Comparison of ENCODE assay signal across 8 cellular contexts in the genomic region with DNA sequence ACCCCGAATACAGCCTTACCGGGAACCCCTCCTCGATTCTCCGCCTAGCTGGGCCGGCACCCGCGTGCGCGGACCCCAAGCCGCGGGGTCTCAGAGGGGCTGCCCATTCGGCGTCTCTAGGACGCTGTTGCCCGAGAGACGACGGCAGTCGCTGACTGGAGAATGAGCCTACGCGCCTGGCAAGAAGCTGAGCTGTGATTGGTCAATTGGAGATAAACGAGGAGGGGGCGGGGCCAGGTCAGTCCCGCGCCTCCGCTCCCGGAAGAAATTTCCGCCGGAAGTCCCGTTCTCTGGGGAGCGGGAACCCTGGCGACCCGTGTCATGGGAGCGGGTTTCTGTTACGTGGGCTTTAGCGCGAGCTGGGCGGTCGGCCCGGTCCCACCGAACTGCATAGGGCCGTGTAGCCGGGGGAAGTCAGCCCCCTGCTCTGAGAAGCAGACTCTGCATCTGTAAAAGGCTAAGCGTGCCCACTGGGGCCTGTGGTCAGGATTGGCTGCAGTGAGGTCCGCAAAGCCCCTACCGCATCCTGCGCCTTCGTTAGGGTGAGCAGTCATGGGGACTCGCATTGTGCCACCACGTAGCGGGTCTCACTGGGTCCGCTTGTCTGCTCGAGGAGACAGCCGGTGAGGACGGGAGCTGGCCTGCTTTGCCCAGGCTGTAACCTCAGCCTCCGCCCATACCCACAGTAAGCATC. TPM values are rescaled to one million over a fixed set of nuclear protein-coding genes. Genes with fewer than 3 reads are reported as not detected.
DNase-seq lines count a peak whose midpoint lies in the region; ATAC-seq and TF ChIP-seq lines count a peak whose summit lies in the region.

A gene with protein sequence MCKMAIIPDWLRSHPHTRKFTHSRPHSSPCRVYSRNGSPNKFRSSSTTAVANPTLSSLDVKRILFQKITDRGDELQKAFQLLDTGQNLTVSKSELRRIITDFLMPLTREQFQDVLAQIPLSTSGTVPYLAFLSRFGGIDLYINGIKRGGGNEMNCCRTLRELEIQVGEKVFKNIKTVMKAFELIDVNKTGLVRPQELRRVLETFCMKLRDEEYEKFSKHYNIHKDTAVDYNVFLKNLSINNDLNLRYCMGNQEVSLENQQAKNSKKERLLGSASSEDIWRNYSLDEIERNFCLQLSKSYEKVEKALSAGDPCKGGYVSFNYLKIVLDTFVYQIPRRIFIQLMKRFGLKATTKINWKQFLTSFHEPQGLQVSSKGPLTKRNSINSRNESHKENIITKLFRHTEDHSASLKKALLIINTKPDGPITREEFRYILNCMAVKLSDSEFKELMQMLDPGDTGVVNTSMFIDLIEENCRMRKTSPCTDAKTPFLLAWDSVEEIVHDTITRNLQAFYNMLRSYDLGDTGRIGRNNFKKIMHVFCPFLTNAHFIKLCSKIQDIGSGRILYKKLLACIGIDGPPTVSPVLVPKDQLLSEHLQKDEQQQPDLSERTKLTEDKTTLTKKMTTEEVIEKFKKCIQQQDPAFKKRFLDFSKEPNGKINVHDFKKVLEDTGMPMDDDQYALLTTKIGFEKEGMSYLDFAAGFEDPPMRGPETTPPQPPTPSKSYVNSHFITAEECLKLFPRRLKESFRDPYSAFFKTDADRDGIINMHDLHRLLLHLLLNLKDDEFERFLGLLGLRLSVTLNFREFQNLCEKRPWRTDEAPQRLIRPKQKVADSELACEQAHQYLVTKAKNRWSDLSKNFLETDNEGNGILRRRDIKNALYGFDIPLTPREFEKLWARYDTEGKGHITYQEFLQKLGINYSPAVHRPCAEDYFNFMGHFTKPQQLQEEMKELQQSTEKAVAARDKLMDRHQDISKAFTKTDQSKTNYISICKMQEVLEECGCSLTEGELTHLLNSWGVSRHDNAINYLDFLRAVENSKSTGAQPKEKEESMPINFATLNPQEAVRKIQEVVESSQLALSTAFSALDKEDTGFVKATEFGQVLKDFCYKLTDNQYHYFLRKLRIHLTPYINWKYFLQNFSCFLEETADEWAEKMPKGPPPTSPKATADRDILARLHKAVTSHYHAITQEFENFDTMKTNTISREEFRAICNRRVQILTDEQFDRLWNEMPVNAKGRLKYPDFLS (N-terminal part only) (minus strand): TSS at position 157 of the 694 bp plus-strand sequence. CDS start 29,987 bp downstream, outside the sequence.

- H3K4me3 Mint-ChIP-seq in CD14-positive monocyte (peak within 1 kb of the TSS; percentile 90 to 92), endothelial cell (ENCODE audit: unreplicated experiment) (peak within 1 kb of the TSS; percentile 91), mesothelial cell of epicardium (peak within 1 kb of the TSS; percentile 89)

- peaks cover 17% of the 10 kb centered on the region for H3K4me1 Mint-ChIP-seq in CD14-positive monocyte
- H3K4me1 Mint-ChIP-seq in endothelial cell (ENCODE audit: unreplicated experiment): peaks cover 12% of the 10 kb centered on the region
- H3K4me1 Mint-ChIP-seq in mesothelial cell of epicardium: peaks cover 24% of the 10 kb centered on the region

- H3K27me3 Mint-ChIP-seq in CD14-positive monocyte (ENCODE audit: low read depth in 3 of 3) (peaks cover 0 to 3% (median 0%) of the 10 kb centered on the region in 3 donors), endothelial cell (ENCODE audit: unreplicated experiment) (peaks cover 1% of the 10 kb centered on the region), mesothelial cell of epicardium (ENCODE audit: low read depth) (no peaks in the 10 kb centered on the region)

- no peaks in the 10 kb centered on the region for H3K9me3 Mint-ChIP-seq in CD14-positive monocyte
- no peaks in the 10 kb centered on the region for H3K9me3 Mint-ChIP-seq in endothelial cell (ENCODE audit: unreplicated experiment)
- no peaks in the 10 kb centered on the region for H3K9me3 Mint-ChIP-seq in mesothelial cell of epicardium

- intact Hi-C loops in CD14-positive monocyte (cut with micrococcal nuclease): no loop called here

- TF ChIP-seq CTCF in CD14-positive monocyte (IDR thresholded peaks at IDR 0.05) (no peak), endothelial cell (IDR thresholded peaks at IDR 0.05; ENCODE audit: unreplicated experiment) (no peak), mesothelial cell of epicardium (IDR thresholded peaks at IDR 0.05; ENCODE audit: unreplicated experiment) (no peak)

- peak within 1 kb of the TSS; percentile 77 to 93 (median 86) for H3K27ac Mint-ChIP-seq in CD14-positive monocyte
- H3K27ac Mint-ChIP-seq in endothelial cell (ENCODE audit: unreplicated experiment): peak within 1 kb of the TSS; percentile 90
- H3K27ac Mint-ChIP-seq in mesothelial cell of epicardium: peak within 1 kb of the TSS; percentile 94

- ATAC-seq in GM19452 (IDR thresholded peaks at IDR 0.05; ENCODE audit: unreplicated experiment): peak; percentile 87

- no peaks in the 10 kb centered on the region for H3K36me3 Mint-ChIP-seq in CD14-positive monocyte
- no peaks in the 10 kb centered on the region for H3K36me3 Mint-ChIP-seq in endothelial cell (ENCODE audit: low read depth, unreplicated experiment)
- H3K36me3 Mint-ChIP-seq in mesothelial cell of epicardium: peaks cover 5% of the 10 kb centered on the region

- DNase-seq in CD14-positive monocyte (ENCODE audit: low spot score) (peak; percentile 87), HPDE6-E6E7 (ENCODE audit: extremely low spot score) (peak; percentile 89), NOMO-1 treated with DMSO at 0.1 percent for 48 hours (lab: John Stamatoyannopoulos, UW; ENCODE audit: unreplicated experiment) (peak; percentile 92), endothelial cell (ENCODE audit: low spot score) (peak; percentile 90), mesothelial cell of epicardium (ENCODE audit: low spot score in 2 of 2, unreplicated experiment in 2 of 2) (peak; percentile 89 to 94)
- peak; percentile 81 for DNase-seq in activated CD8-positive, alpha-beta memory T cell treated with anti-CD3 and anti-CD28 coated beads, Interleukin-2, amount 50 U/mL, for 24 hours (ENCODE audit: extremely low read depth)
- peak; percentile 71 for DNase-seq in stimulated activated CD8-positive, alpha-beta memory T cell treated with anti-CD3 and anti-CD28 coated beads, Interleukin-15, amount 100 ng/mL, for 24 hours (ENCODE audit: low read depth)

RNA-seq across cellular contexts. Expression of the gene that starts here (rescaled TPM):
- not detected for polyA plus RNA-seq in CD14-positive monocyte
- 0.69 TPM for total RNA-seq in endothelial cell (ENCODE audit: unreplicated experiment)
- 1.6 to 2.6 TPM (median 2.6 TPM) in 3 replicates for total RNA-seq in mesothelial cell of epicardium

Comparison
In these comparisons a context has a peak if more than half of its experiments do, and no peak if none do; other contexts are left out.
1. Peak in every context shown above with its lines: DNase-seq and ATAC-seq.
2. Peak in DNase-seq in CD14-positive monocyte; RNA of the gene not detected or under 1 TPM.
3. Peak in DNase-seq in endothelial cell; RNA of the gene not detected or under 1 TPM.